In the genomic region with DNA sequence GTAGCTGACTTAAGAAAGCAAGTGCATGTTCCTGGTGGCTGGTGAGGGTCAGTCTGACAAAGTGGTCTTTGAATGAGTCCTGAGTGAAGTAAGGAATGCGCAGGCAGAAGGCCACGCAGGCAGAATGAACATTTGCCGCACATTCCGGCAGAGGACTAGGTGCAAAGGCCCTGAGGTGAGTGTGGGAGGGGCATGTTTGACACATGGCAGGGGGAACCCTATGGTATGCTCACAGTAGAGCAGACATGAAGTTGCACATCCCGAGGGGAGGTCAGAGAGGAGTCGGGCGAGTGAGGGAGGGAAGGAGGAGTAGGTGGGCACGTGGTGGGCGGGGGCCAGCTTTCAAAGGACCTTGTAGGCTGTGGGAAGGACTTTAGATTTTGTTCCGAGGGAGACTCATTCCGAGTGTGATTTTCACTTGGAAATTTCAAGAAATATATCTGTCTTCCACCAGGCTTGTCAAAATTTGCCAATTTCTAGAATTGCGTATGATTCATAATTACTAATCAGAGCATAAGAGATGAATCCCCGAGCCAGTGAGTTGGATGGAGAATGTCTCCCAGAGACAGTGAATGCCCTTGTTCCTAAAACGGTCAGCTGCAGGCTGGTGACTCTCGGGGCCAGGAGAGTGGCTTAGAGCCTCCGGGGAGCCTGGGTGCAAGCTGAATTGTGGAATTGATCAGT, we compare ENCODE assay signal across 20 cellular contexts. TPM values are rescaled to one million over a fixed set of nuclear protein-coding genes. Genes with fewer than 3 reads are reported as not detected.
A peak's percentile ranks its signal among the peaks of the same experiment; 100 is the strongest.
DNase-seq lines count a peak whose midpoint lies in the region; ATAC-seq and TF ChIP-seq lines count a peak whose summit lies in the region.
"Had no signal": no experiment of that assay in that cellular context is flagged by ENCODE, and none has a peak within 500 bp of the region (broad histone marks: within the 10 kb centered on the region; RNA-seq: fewer than 3 reads in every experiment).

No MANE protein-coding gene starts in this region.

- no peaks in the 10 kb centered on the region for H3K9me3 Mint-ChIP-seq in activated naive CD4-positive, alpha-beta T cell treated with anti-CD3 and anti-CD28 coated beads for 36 hours
- H3K9me3 Mint-ChIP-seq: CD8-positive, alpha-beta memory T cell; H9; IgD-negative memory B cell had no signal

- TF ChIP-seq CTCF in mammary epithelial cell (conservative IDR thresholded peaks at IDR 0.05 in 1 of 2, IDR thresholded peaks at IDR 0.05 in 1 of 2; ENCODE audit: extremely low read depth in 1 of 2, insufficient read depth in 1 of 2, low read depth in 1 of 2, low read length in 2 of 2) = no peak

- H2AFZ ChIP-seq in GM23248 = no peak overlapping the region
- no peak overlapping the region for H2AFZ ChIP-seq in mammary epithelial cell (ENCODE audit: low read depth, low read length)
- H2AFZ ChIP-seq: PC-9 had no signal

- dilution Hi-C loops in mammary epithelial cell (cut with HindIII; ENCODE audit: low sequenced_read_pairs) = loop anchor here (5.0 kb wide), 1 partner anchor 178 kb away; no protein-coding TSS in a partner anchor

- H3K27me3 ChIP-seq in GM23248 (replicated peaks; ENCODE audit: insufficient read depth) (peaks cover 37% of the 10 kb centered on the region; the same call in 1 of the 2 replicates), MG63 (peaks cover 5% of the 10 kb centered on the region; the same call in 1 of the 2 replicates), mammary epithelial cell (ENCODE audit: insufficient read depth, low read length) (no peaks in the 10 kb centered on the region)

- no peaks in the 10 kb centered on the region for H3K79me2 ChIP-seq in GM23248 (ENCODE audit: insufficient read depth)
- H3K79me2 ChIP-seq in mammary epithelial cell (ENCODE audit: insufficient read depth, low read length) = no peaks in the 10 kb centered on the region

- no peak overlapping the region for H3K4me3 Mint-ChIP-seq in activated naive CD4-positive, alpha-beta T cell treated with anti-CD3 and anti-CD28 coated beads for 36 hours
- H3K4me3 Mint-ChIP-seq: CD8-positive, alpha-beta memory T cell; H9 had no signal

- H3K4me3 ChIP-seq in GM23248 = no peak overlapping the region
- no peak overlapping the region for H3K4me3 ChIP-seq in MG63
- H3K4me3 ChIP-seq in mammary epithelial cell (replicated peaks in 1 of 3; ENCODE audit: insufficient read depth in 1 of 3, low read depth in 2 of 3, low read length in 3 of 3) = no peak overlapping the region
- H3K4me3 ChIP-seq: PC-9, SJSA1 had no signal

- H3K36me3 Mint-ChIP-seq in activated naive CD4-positive, alpha-beta T cell treated with anti-CD3 and anti-CD28 coated beads for 36 hours (ENCODE audit: low read depth) = no peaks in the 10 kb centered on the region
- H3K36me3 Mint-ChIP-seq: CD8-positive, alpha-beta memory T cell; IgD-negative memory B cell had no signal

- intact Hi-C loops in mammary epithelial cell (cut with micrococcal nuclease) = no loop called here
- intact Hi-C loops in activated naive CD4-positive, alpha-beta T cell treated with anti-CD3 and anti-CD28 coated beads for 36 hours (cut with micrococcal nuclease) = no loop called here

- H3K27ac Mint-ChIP-seq in activated naive CD4-positive, alpha-beta T cell treated with anti-CD3 and anti-CD28 coated beads for 36 hours = no peak overlapping the region
- H3K27ac Mint-ChIP-seq: H9, IgD-negative memory B cell had no signal

- DNase-seq in GM23248 = peak; percentile 13
- DNase-seq in MG63 = peak; percentile 12
- peak; percentile 9 for DNase-seq in mammary epithelial cell
- peak; percentile 26 for DNase-seq in foreskin melanocyte
- DNase-seq in COLO668 (lab: John Stamatoyannopoulos, UW; ENCODE audit: unreplicated experiment) = no peak
- DNase-seq in activated naive CD4-positive, alpha-beta T cell treated with anti-CD3 and anti-CD28 coated beads for 36 hours = no peak
- DNase-seq: CD8-positive, alpha-beta memory T cell; DMS53; EL; H9; NCI-H1436; NCI-H187 treated with DMSO at 0.1 percent for 48 hours; NCI-H2107; PC-9 had no signal

- WGBS in GM23248 (ENCODE audit: low coverage in 1 of 2, low lambda C conversion rate in 2 of 2, missing lambda C conversion rate in 2 of 2), 2 experiments = 71 to 74% methylated on average over 12 to 16 of the region's 16 CpGs
- 89% methylated on average over 15 of the region's 16 CpGs for WGBS in mammary epithelial cell (ENCODE audit: low coverage, missing lambda C conversion rate)

- no peaks in the 10 kb centered on the region for H3K9me2 ChIP-seq in GM23248 (ENCODE audit: insufficient read depth)

- no peaks in the 10 kb centered on the region for H3K4me1 Mint-ChIP-seq in activated naive CD4-positive, alpha-beta T cell treated with anti-CD3 and anti-CD28 coated beads for 36 hours (ENCODE audit: low read depth)
- H3K4me1 Mint-ChIP-seq: CD8-positive, alpha-beta memory T cell; IgD-negative memory B cell had no signal

- H3K36me3 ChIP-seq in GM23248 (ENCODE audit: low read depth) (no peaks in the 10 kb centered on the region), MG63 (no peaks in the 10 kb centered on the region), mammary epithelial cell (ENCODE audit: insufficient read depth, low read length) (no peaks in the 10 kb centered on the region)
- H3K36me3 ChIP-seq: SJSA1 had no signal

- H3K9me3 ChIP-seq in GM23248 (ENCODE audit: low read depth) (no peaks in the 10 kb centered on the region), MG63 (no peaks in the 10 kb centered on the region), mammary epithelial cell (replicated peaks; ENCODE audit: insufficient read depth, low read length) (no peaks in the 10 kb centered on the region)
- H3K9me3 ChIP-seq: SJSA1 had no signal

- in situ Hi-C loops in GM23248 (cut with MboI) = no loop called here
- in situ Hi-C loops in mammary epithelial cell (cut with MboI; ENCODE audit: low sequenced_read_pairs in 2 of 2) = no loop called here

- ATAC-seq in HG03139 (IDR thresholded peaks at IDR 0.05; ENCODE audit: unreplicated experiment) (no peak), HG03097 (IDR thresholded peaks at IDR 0.05; ENCODE audit: low FRiP score, unreplicated experiment) (no peak)

- CTCF ChIA-PET in mammary epithelial cell (lab: Charles Lee; ENCODE audit: low non-redundant PET) = no interaction called here
- CTCF ChIA-PET in activated naive CD4-positive, alpha-beta T cell treated with anti-CD3 and anti-CD28 coated beads for 36 hours (lab: Charles Lee) = no interaction called here

- BruUV-seq in mammary epithelial cell (replicated peaks; lab: Mats Ljungman, UMichigan) = no TSS peak

- H3K4me1 ChIP-seq in GM23248 (ENCODE audit: insufficient read depth) = no peaks in the 10 kb centered on the region
- H3K4me1 ChIP-seq in mammary epithelial cell (ENCODE audit: insufficient read depth, low read length) = no peaks in the 10 kb centered on the region
- H3K4me1 ChIP-seq: SJSA1 had no signal

- H4K20me1 ChIP-seq in GM23248 (ENCODE audit: insufficient read depth) (no peaks in the 10 kb centered on the region), mammary epithelial cell (ENCODE audit: insufficient read depth, low read length) (no peaks in the 10 kb centered on the region)

- H3K27me3 Mint-ChIP-seq in activated naive CD4-positive, alpha-beta T cell treated with anti-CD3 and anti-CD28 coated beads for 36 hours (ENCODE audit: low read depth) = no peaks in the 10 kb centered on the region

- no peak overlapping the region for H3K27ac ChIP-seq in GM23248
- H3K27ac ChIP-seq in mammary epithelial cell (ENCODE audit: insufficient read depth, low read depth, low read length) = no peak overlapping the region
- H3K27ac ChIP-seq: C4-2B, PC-9, SJSA1 had no signal

- H3K9ac ChIP-seq in GM23248 = no peak overlapping the region
- no peak overlapping the region for H3K9ac ChIP-seq in mammary epithelial cell (ENCODE audit: insufficient read depth, low read length)

- H3K4me2 ChIP-seq in GM23248 (ENCODE audit: unreplicated experiment) = no peak overlapping the region
- no peak overlapping the region for H3K4me2 ChIP-seq in mammary epithelial cell (ENCODE audit: insufficient read depth, low read depth, low read length)
- H3K4me2 ChIP-seq: PC-9 had no signal

- H3F3A ChIP-seq in GM23248 (ENCODE audit: insufficient read depth) = no peaks in the 10 kb centered on the region

RNA-seq across cellular contexts. Expression of a gene that starts 40.3 kb away (rescaled TPM):
- not detected in 2 replicates for total RNA-seq in GM23248 (2014; rRNA removed; shearing (Covaris generic))
- polyA plus RNA-seq in GM23248 (2016; fragmentation: Nextera tagmentation; extraction: Ambion mirVana) (not detected in 2 replicates), mammary epithelial cell (not detected)
- not detected in 2 replicates for total RNA-seq in MG63 (2014; rRNA removed; shearing (Covaris generic); ENCODE audit: low replicate concordance)
- not detected for total RNA-seq in mammary epithelial cell
- not detected for polyA minus RNA-seq in mammary epithelial cell
- not detected for total RNA-seq in activated naive CD4-positive, alpha-beta T cell treated with anti-CD3 and anti-CD28 coated beads for 36 hours
- total RNA-seq: CD8-positive, alpha-beta memory T cell; H9; NCI-H460; PC-9; SJSA1 had no signal
- polyA plus RNA-seq: CD8-positive, alpha-beta memory T cell had no signal

Comparison
In these comparisons a context has a peak if more than half of its experiments do, and no peak if none do; other contexts are left out.
1. DNase-seq: peak in GM23248 (single experiment), MG63 (single experiment), mammary epithelial cell (single experiment) and foreskin melanocyte (single experiment); none in COLO668 (single experiment) and activated naive CD4-positive, alpha-beta T cell treated with anti-CD3 and anti-CD28 coated beads for 36 hours (single experiment).